8 cellular contexts compared by ENCODE assay signal in the genomic region with DNA sequence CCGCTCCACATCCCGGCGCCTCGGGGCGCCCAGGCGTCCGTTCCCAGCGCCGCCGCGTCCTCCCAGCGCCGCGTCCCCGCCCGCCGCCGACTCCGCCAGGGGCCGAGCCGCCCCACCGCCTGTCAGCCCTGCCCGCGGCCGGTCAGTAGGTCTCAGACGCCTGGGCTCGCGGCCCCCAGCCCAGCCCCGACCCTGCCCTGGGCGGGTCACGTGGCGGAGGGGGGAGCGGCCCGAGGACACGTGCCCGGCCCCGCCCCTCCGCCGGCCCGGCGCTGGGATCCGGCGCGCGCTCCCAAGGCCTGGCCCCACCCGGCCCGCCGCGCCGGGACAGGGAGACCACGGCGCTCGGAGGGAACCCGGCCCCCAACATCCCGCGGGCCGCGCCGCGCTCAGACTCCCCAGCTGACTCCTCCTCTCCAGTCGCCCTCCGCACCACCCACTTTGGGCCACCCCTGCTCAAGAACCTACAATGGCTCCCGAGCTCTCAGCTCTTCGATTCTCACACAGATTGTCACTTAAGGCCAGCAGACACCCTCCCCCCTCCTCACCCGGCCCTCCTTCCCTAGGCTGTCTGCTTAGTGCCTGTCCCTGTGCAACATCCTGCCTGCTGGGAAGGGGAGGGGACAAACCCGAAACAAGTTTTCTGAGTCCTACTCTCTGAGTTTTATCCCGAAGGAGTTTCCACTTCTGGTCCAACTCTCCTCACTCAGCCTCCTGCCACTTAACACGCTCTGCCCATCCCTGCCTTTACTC. TPM values are rescaled to one million over a fixed set of nuclear protein-coding genes. Genes with fewer than 3 reads are reported as not detected.
A peak's percentile ranks its signal among the peaks of the same experiment; 100 is the strongest.
DNase-seq lines count a peak whose midpoint lies in the region; ATAC-seq and TF ChIP-seq lines count a peak whose summit lies in the region.

A gene with protein sequence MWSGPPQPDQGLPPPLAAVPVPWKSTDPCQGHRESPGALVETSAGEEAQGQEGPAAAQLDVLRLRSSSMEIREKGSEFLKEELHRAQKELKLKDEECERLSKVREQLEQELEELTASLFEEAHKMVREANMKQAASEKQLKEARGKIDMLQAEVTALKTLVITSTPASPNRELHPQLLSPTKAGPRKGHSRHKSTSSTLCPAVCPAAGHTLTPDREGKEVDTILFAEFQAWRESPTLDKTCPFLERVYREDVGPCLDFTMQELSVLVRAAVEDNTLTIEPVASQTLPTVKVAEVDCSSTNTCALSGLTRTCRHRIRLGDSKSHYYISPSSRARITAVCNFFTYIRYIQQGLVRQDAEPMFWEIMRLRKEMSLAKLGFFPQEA (minus strand): TSS at position 210 of the 753 bp plus-strand sequence. CDS start 199 bp downstream, at position 11.

- H2BK15ac ChIP-seq in mesenchymal stem cell (ENCODE audit: low read depth, poor library complexity, severe bottlenecking): peak within 1 kb of the TSS; percentile 100

- peak within 1 kb of the TSS; percentile 16 to 93 for H3K18ac ChIP-seq in mesenchymal stem cell (ENCODE audit: low read depth in 1 of 2, low read length in 2 of 2)

- H3K9ac ChIP-seq in mesenchymal stem cell (ENCODE audit: low read length): peak within 1 kb of the TSS; percentile 81

- H3K27ac ChIP-seq in mesenchymal stem cell (ENCODE audit: low read length, poor library complexity, severe bottlenecking): no peak within 1 kb of the TSS
- peak within 1 kb of the TSS; percentile 71 for H3K27ac ChIP-seq in thymus (ENCODE audit: low read depth)

- peaks cover 74% of the 10 kb centered on the region for H3K27me3 Mint-ChIP-seq in activated T-cell treated with anti-CD3 and anti-CD28 coated beads, Interleukin-2, amount 50 U/mL, for 24 hours
- peaks cover 62 to 73% of the 10 kb centered on the region in 2 donors for H3K27me3 Mint-ChIP-seq in T-cell
- H3K27me3 Mint-ChIP-seq in endothelial cell (ENCODE audit: unreplicated experiment): peaks cover 10% of the 10 kb centered on the region

- WGBS in mesenchymal stem cell: 5% methylated on average over 46 of the region's 68 CpGs
- WGBS in thymus: 5% methylated on average over 68 of the region's 68 CpGs

- peak within 1 kb of the TSS in 1 of 2 experiments; percentile 69 for H3K14ac ChIP-seq in mesenchymal stem cell (ENCODE audit: low read length in 2 of 2)

- H2BK120ac ChIP-seq in mesenchymal stem cell (ENCODE audit: low read depth, low read length): peak within 1 kb of the TSS; percentile 71

- peaks cover 0 to 53% of the 10 kb centered on the region in 2 experiments for H3K27me3 ChIP-seq in mesenchymal stem cell (ENCODE audit: control insufficient read depth in 1 of 2, insufficient read depth in 1 of 2, low read length in 2 of 2)
- H3K27me3 ChIP-seq in thymus (ENCODE audit: control insufficient read depth, insufficient read depth): peaks cover 41% of the 10 kb centered on the region

- peak within 1 kb of the TSS in 1 of 2 experiments; percentile 74 for H2BK12ac ChIP-seq in mesenchymal stem cell (ENCODE audit: low read length in 2 of 2)

- H3K36me3 ChIP-seq in mesenchymal stem cell (ENCODE audit: control insufficient read depth in 1 of 2, insufficient read depth in 2 of 2, low read depth in 1 of 2, low read length in 2 of 2): no peaks in the 10 kb centered on the region
- no peaks in the 10 kb centered on the region for H3K36me3 ChIP-seq in thymus (ENCODE audit: control insufficient read depth, insufficient read depth)

- no peak within 1 kb of the TSS for H3K27ac Mint-ChIP-seq in activated T-cell treated with anti-CD3 and anti-CD28 coated beads, Interleukin-2, amount 50 U/mL, for 24 hours
- peak within 1 kb of the TSS in 1 of 2 donors; percentile 83 for H3K27ac Mint-ChIP-seq in T-cell
- H3K27ac Mint-ChIP-seq in endothelial cell (ENCODE audit: unreplicated experiment): no peak within 1 kb of the TSS

- H3K4me3 ChIP-seq in mesenchymal stem cell (ENCODE audit: insufficient read depth in 1 of 2, low read depth in 1 of 2, low read length in 2 of 2): peak within 1 kb of the TSS; percentile 62 to 83
- peak within 1 kb of the TSS; percentile 45 for H3K4me3 ChIP-seq in thymus (ENCODE audit: low read length)

- DNase-seq in activated T-cell treated with anti-CD3 and anti-CD28 coated beads, Interleukin-2, amount 50 U/mL, for 24 hours: peak; percentile 41
- no peak for DNase-seq in activated T-cell treated with anti-CD3 and anti-CD28 coated beads, Interleukin-2, amount 50 U/mL, for 1 hour
- DNase-seq in T-cell: peak in 1 of 34 experiments; percentile 10
- DNase-seq in endothelial cell (ENCODE audit: low spot score): peak; percentile 52
- DNase-seq in mesenchymal stem cell: peak; percentile 40
- DNase-seq in SKM-1 (lab: John Stamatoyannopoulos, UW; ENCODE audit: unreplicated experiment): no peak

- H3K4me1 Mint-ChIP-seq in activated T-cell treated with anti-CD3 and anti-CD28 coated beads, Interleukin-2, amount 50 U/mL, for 24 hours (ENCODE audit: low read depth): peaks cover 6% of the 10 kb centered on the region
- peaks cover 7 to 11% (median 9%) of the 10 kb centered on the region in 3 donors for H3K4me1 Mint-ChIP-seq in T-cell
- peaks cover 27% of the 10 kb centered on the region for H3K4me1 Mint-ChIP-seq in endothelial cell (ENCODE audit: unreplicated experiment)

- H3K23ac ChIP-seq in mesenchymal stem cell (ENCODE audit: low read length in 2 of 2): peak within 1 kb of the TSS in 1 of 2 experiments; percentile 77

- no peak for TF ChIP-seq CTCF in endothelial cell (IDR thresholded peaks at IDR 0.05; ENCODE audit: unreplicated experiment)

- peak within 1 kb of the TSS; percentile 83 for H3K4me2 ChIP-seq in mesenchymal stem cell (ENCODE audit: low read length, poor library complexity, severe bottlenecking)

- no peaks in the 10 kb centered on the region for H3K9me3 Mint-ChIP-seq in activated T-cell treated with anti-CD3 and anti-CD28 coated beads, Interleukin-2, amount 50 U/mL, for 24 hours
- no peaks in the 10 kb centered on the region for H3K9me3 Mint-ChIP-seq in T-cell
- no peaks in the 10 kb centered on the region for H3K9me3 Mint-ChIP-seq in endothelial cell (ENCODE audit: unreplicated experiment)

- peak within 1 kb of the TSS; percentile 42 for H2AFZ ChIP-seq in mesenchymal stem cell (ENCODE audit: low read depth, low read length)

- ATAC-seq in T-cell (replicated peaks in 1 of 4) (peak; percentile 22 to 61 (median 46)), HG03159 (IDR thresholded peaks at IDR 0.05; ENCODE audit: unreplicated experiment) (no peak)

- peak within 1 kb of the TSS; percentile 66 for H3K4me3 Mint-ChIP-seq in activated T-cell treated with anti-CD3 and anti-CD28 coated beads, Interleukin-2, amount 50 U/mL, for 24 hours
- peak within 1 kb of the TSS; percentile 68 to 77 (median 70) for H3K4me3 Mint-ChIP-seq in T-cell
- peak within 1 kb of the TSS; percentile 90 for H3K4me3 Mint-ChIP-seq in endothelial cell (ENCODE audit: unreplicated experiment)

- H4K91ac ChIP-seq in mesenchymal stem cell (ENCODE audit: low read length): peak within 1 kb of the TSS; percentile 60

- H3K4me1 ChIP-seq in mesenchymal stem cell (ENCODE audit: control insufficient read depth, insufficient read depth, low read depth, low read length): peaks cover 25% of the 10 kb centered on the region
- no peaks in the 10 kb centered on the region for H3K4me1 ChIP-seq in thymus (ENCODE audit: control insufficient read depth, insufficient read depth, low read length)

- no peak within 1 kb of the TSS for H2BK5ac ChIP-seq in mesenchymal stem cell (ENCODE audit: low read depth, low read length, poor library complexity, severe bottlenecking)

- H4K8ac ChIP-seq in mesenchymal stem cell (ENCODE audit: low read length): peak within 1 kb of the TSS; percentile 89

- no peaks in the 10 kb centered on the region for H3K79me1 ChIP-seq in mesenchymal stem cell (replicated peaks; ENCODE audit: low read length, poor library complexity, severe bottlenecking)

- CTCF ChIA-PET in T-cell (lab: Charles Lee): interaction anchor here in 1 of 2 donors (0.6 kb wide), 1 partner anchor 280 kb away, joined by 6 read pairs; no protein-coding TSS in a partner anchor

- H3K9me3 ChIP-seq in mesenchymal stem cell (ENCODE audit: control insufficient read depth, low read length) (no peaks in the 10 kb centered on the region), thymus (ENCODE audit: control insufficient read depth) (no peaks in the 10 kb centered on the region)

- peak within 1 kb of the TSS in 1 of 2 experiments; percentile 26 for H3K4ac ChIP-seq in mesenchymal stem cell (ENCODE audit: low read depth in 1 of 2, low read length in 2 of 2)

- no peaks in the 10 kb centered on the region for H3K36me3 Mint-ChIP-seq in activated T-cell treated with anti-CD3 and anti-CD28 coated beads, Interleukin-2, amount 50 U/mL, for 24 hours (ENCODE audit: low read depth)
- H3K36me3 Mint-ChIP-seq in T-cell (no peaks in the 10 kb centered on the region), endothelial cell (ENCODE audit: low read depth, unreplicated experiment) (no peaks in the 10 kb centered on the region)

- POLR2A ChIA-PET in T-cell (lab: Charles Lee): no interaction called here

- no peak within 1 kb of the TSS for H2AK5ac ChIP-seq in mesenchymal stem cell (ENCODE audit: low read length, severe bottlenecking)

RNA-seq across cellular contexts. Expression of the gene that starts here (rescaled TPM):
- total RNA-seq in T-cell (under 1 TPM in 2 of 5 donors, not detected in 3; 0.12 to 0.28 TPM), endothelial cell (ENCODE audit: unreplicated experiment) (8.9 TPM)
- 10.9 TPM for polyA plus RNA-seq in mesenchymal stem cell (2013, experiment 1 of 2)
- polyA plus RNA-seq in mesenchymal stem cell (2013, experiment 2 of 2): 10.4 TPM
- 14.2 TPM for polyA plus RNA-seq in thymus

Comparison
In these comparisons a context has a peak if more than half of its experiments do, and no peak if none do; other contexts are left out.
1. DNase-seq: peak in activated T-cell treated with anti-CD3 and anti-CD28 coated beads, Interleukin-2, amount 50 U/mL, for 24 hours (single experiment), endothelial cell (single experiment) and mesenchymal stem cell (single experiment); none in activated T-cell treated with anti-CD3 and anti-CD28 coated beads, Interleukin-2, amount 50 U/mL, for 1 hour (single experiment) and SKM-1 (single experiment).
2. Peak in ATAC-seq in T-cell; RNA of the gene not detected or under 1 TPM.
3. Peak in every context shown above with its lines, with median percentiles within 50 percentile points of each other: H3K4me3 Mint-ChIP-seq.